13 cellular contexts compared by ENCODE assay signal in the genomic region with DNA sequence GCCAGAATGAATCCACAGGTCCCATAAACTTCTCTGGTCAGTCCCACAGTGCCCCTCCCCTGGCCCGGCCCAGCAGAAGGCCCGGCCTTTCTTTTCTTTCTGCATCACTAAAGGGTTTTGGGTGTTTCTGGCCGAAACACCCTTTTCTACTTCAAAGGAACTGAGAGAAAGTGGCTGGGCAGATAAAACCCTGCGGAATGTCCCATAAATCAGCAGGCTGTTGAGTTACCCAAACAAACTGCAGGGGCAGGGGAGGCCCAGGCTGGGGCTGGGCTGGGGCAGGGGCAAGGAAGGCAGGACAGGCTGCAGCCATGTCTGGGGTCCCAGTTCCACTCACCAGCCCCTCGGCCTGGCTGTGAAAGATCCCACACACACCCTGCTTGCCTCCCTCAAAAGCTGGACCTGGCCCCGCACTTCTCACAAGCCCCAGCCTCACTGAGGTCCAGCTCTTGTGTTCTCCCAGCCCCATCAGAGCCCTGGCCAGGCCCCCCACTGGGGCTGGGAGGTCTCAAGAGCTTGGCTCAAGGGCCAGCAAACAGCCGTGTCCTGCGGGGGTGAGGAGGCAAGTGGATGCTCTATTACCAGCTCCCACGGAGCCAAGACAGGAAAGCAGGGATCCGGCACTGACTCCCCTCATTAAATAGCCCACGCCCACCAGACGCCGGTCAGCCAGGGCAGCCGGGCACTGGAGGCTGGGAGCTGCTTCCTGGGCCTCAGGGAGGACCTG. TPM values are rescaled to one million over a fixed set of nuclear protein-coding genes. Genes with fewer than 3 reads are reported as not detected.
DNase-seq lines count a peak whose midpoint lies in the region; ATAC-seq, FAIRE-seq and TF ChIP-seq lines count a peak whose summit lies in the region.
"Had no signal": no experiment of that assay in that cellular context is flagged by ENCODE, and none has a peak within 500 bp of the region (broad histone marks: within the 10 kb centered on the region; RNA-seq: fewer than 3 reads in every experiment).

No MANE protein-coding gene starts in this region.

- H3K27me3 Mint-ChIP-seq in endodermal cell (ENCODE audit: insufficient read depth) (no peaks in the 10 kb centered on the region), osteocyte (ENCODE audit: unreplicated experiment) (no peaks in the 10 kb centered on the region)
- H3K27me3 Mint-ChIP-seq: activated CD4-positive, alpha-beta T cell treated with anti-CD3 and anti-CD28 coated beads for 36 hours had no signal

- H3K4me1 Mint-ChIP-seq in endodermal cell: peaks cover 34% of the 10 kb centered on the region
- peaks cover 32% of the 10 kb centered on the region for H3K4me1 Mint-ChIP-seq in osteocyte (ENCODE audit: unreplicated experiment)

- H3K27me3 ChIP-seq in endodermal cell (ENCODE audit: control insufficient read depth, insufficient read depth, low read length, poor library complexity, severe bottlenecking) (no peaks in the 10 kb centered on the region), mesendoderm (ENCODE audit: insufficient read depth, low read length, poor library complexity) (no peaks in the 10 kb centered on the region)
- H3K27me3 ChIP-seq: dorsolateral prefrontal cortex had no signal

- ATAC-seq in Right ventricle myocardium inferior: no peak
- ATAC-seq: activated CD4-positive, alpha-beta T cell treated with anti-CD3 and anti-CD28 coated beads for 36 hours had no signal

- H3K36me3 Mint-ChIP-seq in endodermal cell (ENCODE audit: low read depth): peaks cover 5% of the 10 kb centered on the region
- H3K36me3 Mint-ChIP-seq in osteocyte (ENCODE audit: unreplicated experiment): no peaks in the 10 kb centered on the region

- H3K4me2 ChIP-seq in mesendoderm (ENCODE audit: low read length): no peak overlapping the region

- TF ChIP-seq CTCF in endodermal cell (conservative IDR thresholded peaks at IDR 0.05) (no peak), osteocyte (IDR thresholded peaks at IDR 0.05) (no peak)

- H3K36me3 ChIP-seq in endodermal cell (ENCODE audit: control insufficient read depth, insufficient read depth, low read length) (no peaks in the 10 kb centered on the region), mesendoderm (ENCODE audit: control insufficient read depth, insufficient read depth, low read length) (no peaks in the 10 kb centered on the region)

- peak overlapping the region; percentile 57 for H3K27ac ChIP-seq in endodermal cell (ENCODE audit: low read depth, low read length)
- H3K27ac ChIP-seq in mesendoderm (ENCODE audit: low read depth, low read length): peak overlapping the region; percentile 44

- no peak overlapping the region for H4K8ac ChIP-seq in mesendoderm (ENCODE audit: low read depth, low read length)

- no peak overlapping the region for H2AK5ac ChIP-seq in mesendoderm (ENCODE audit: low read length)

- FAIRE-seq in RCC 7860 (lab: Jason Lieb, UNC): no peak

- no peak overlapping the region for H2BK120ac ChIP-seq in mesendoderm (ENCODE audit: low read depth, low read length)

- no peak overlapping the region for H3K4ac ChIP-seq in mesendoderm (ENCODE audit: low read depth, low read length)

- no peaks in the 10 kb centered on the region for H3K79me2 ChIP-seq in mesendoderm (ENCODE audit: control insufficient read depth, insufficient read depth, low read length)

- WGBS in endodermal cell (ENCODE audit: insufficient coverage in 1 of 2, insufficient read length in 1 of 2), 2 experiments: 26 to 43% methylated on average over 6 to 14 of the region's 14 CpGs
- no CpG with 5 or more reads among the region's 14 CpGs for WGBS in mesendoderm (ENCODE audit: extremely low coverage, insufficient coverage, low lambda C conversion rate)

- H3K9me3 Mint-ChIP-seq in endodermal cell: no peaks in the 10 kb centered on the region
- no peaks in the 10 kb centered on the region for H3K9me3 Mint-ChIP-seq in osteocyte (ENCODE audit: unreplicated experiment)

- peak overlapping the region; percentile 34 for H3K56ac ChIP-seq in mesendoderm (ENCODE audit: low read length)

- no peak overlapping the region for H3K18ac ChIP-seq in mesendoderm (ENCODE audit: low read length)

- H4K5ac ChIP-seq in mesendoderm (ENCODE audit: low read length): no peak overlapping the region

- intact Hi-C loops in Right ventricle myocardium inferior (cut with DNase I): loop anchor here (5.0 kb wide), 1 partner anchor 39 kb away; no protein-coding TSS in a partner anchor
- intact Hi-C loops in cardiac septum (cut with DNase I): no loop called here

- H3K23ac ChIP-seq in mesendoderm (ENCODE audit: low read length): peak overlapping the region; percentile 24

- H3K4me1 ChIP-seq in endodermal cell (ENCODE audit: control insufficient read depth, insufficient read depth, low read length) (peaks cover 27% of the 10 kb centered on the region), mesendoderm (ENCODE audit: control insufficient read depth, low read depth, low read length) (peaks cover 9% of the 10 kb centered on the region)

- no peaks in the 10 kb centered on the region for H3K79me1 ChIP-seq in mesendoderm (ENCODE audit: low read length)

- no peak overlapping the region for H2BK15ac ChIP-seq in mesendoderm (replicated peaks; ENCODE audit: low read depth)

- H3K9ac ChIP-seq in endodermal cell (ENCODE audit: extremely low read depth, low read length, poor library complexity, severe bottlenecking) (no peak overlapping the region), mesendoderm (ENCODE audit: low read length) (no peak overlapping the region)

- H3K4me3 Mint-ChIP-seq in endodermal cell (peak overlapping the region; percentile 26), osteocyte (ENCODE audit: unreplicated experiment) (no peak overlapping the region)
- H3K4me3 Mint-ChIP-seq: activated CD4-positive, alpha-beta T cell treated with anti-CD3 and anti-CD28 coated beads for 36 hours had no signal

- H3K4me3 ChIP-seq in endodermal cell (ENCODE audit: low read length) (no peak overlapping the region), mesendoderm (ENCODE audit: low read length) (no peak overlapping the region)
- H3K4me3 ChIP-seq: dorsolateral prefrontal cortex had no signal

- H3K27ac Mint-ChIP-seq in endodermal cell (peak overlapping the region; percentile 55), osteocyte (ENCODE audit: unreplicated experiment) (no peak overlapping the region)
- H3K27ac Mint-ChIP-seq: activated CD4-positive, alpha-beta T cell treated with anti-CD3 and anti-CD28 coated beads for 36 hours had no signal

- peak; percentile 50 for DNase-seq in Right ventricle myocardium inferior (ENCODE audit: missing footprints)
- no peak for DNase-seq in cardiac septum (ENCODE audit: low spot score)
- DNase-seq in endodermal cell: peak; percentile 88
- DNase-seq in mesendoderm: peak; percentile 65
- DNase-seq in osteocyte (ENCODE audit: extremely low spot score, unreplicated experiment): no peak
- no peak for DNase-seq in RCC 7860 (ENCODE audit: low spot score)
- DNase-seq in SHP77 treated with DMSO at 0.1 percent for 48 hours (lab: John Stamatoyannopoulos, UW): no peak
- no peak for DNase-seq in mesenteric fat pad (ENCODE audit: low spot score)
- DNase-seq: activated CD4-positive, alpha-beta T cell treated with anti-CD3 and anti-CD28 coated beads for 36 hours; activated effector memory CD4-positive, alpha-beta T cell treated with anti-CD3 and anti-CD28 coated beads, Interleukin-2, amount 50 U/mL, for 16 hours; dorsolateral prefrontal cortex; GDM1; stimulated activated CD4-positive, alpha-beta T cell treated with anti-CD3 and anti-CD28 coated beads, Interleukin-4, amount 100 ng/mL, for 1 hour had no signal

- no peaks in the 10 kb centered on the region for H3K9me3 ChIP-seq in endodermal cell (ENCODE audit: control insufficient read depth, low read length)

- H2BK5ac ChIP-seq in mesendoderm (ENCODE audit: low read length): no peak overlapping the region

RNA-seq across cellular contexts. Expression of a gene that starts 41.9 kb away (rescaled TPM):
- total RNA-seq in Right ventricle myocardium inferior (29.2 TPM), cardiac septum (31.2 TPM), endodermal cell (10 to 100 TPM; 71.5 to 77.1 TPM), osteocyte (55.8 and 57.4 TPM in 2 replicates), mesenteric fat pad (48.2 TPM)
- 62.9 TPM for polyA plus RNA-seq in endodermal cell (2013, experiment 1 of 2)
- polyA plus RNA-seq in endodermal cell (2013, experiment 2 of 2): 60.4 TPM
- 69.4 TPM for polyA plus RNA-seq in mesendoderm (2013, experiment 1 of 2)
- polyA plus RNA-seq in mesendoderm (2013, experiment 2 of 2): 69.2 TPM

RNA-seq across cellular contexts. Expression of a gene that starts 42.4 kb away (rescaled TPM):
- total RNA-seq in Right ventricle myocardium inferior (97.2 TPM), cardiac septum (135 TPM), endodermal cell (10 to 100 TPM; 57.8 to 68.1 TPM), osteocyte (49.1 and 49.8 TPM in 2 replicates), mesenteric fat pad (61.5 TPM)
- polyA plus RNA-seq in endodermal cell (2013, experiment 1 of 2): 41.3 TPM
- polyA plus RNA-seq in endodermal cell (2013, experiment 2 of 2): 38.5 TPM
- polyA plus RNA-seq in mesendoderm (2013, experiment 1 of 2): 50.4 TPM
- 51.1 TPM for polyA plus RNA-seq in mesendoderm (2013, experiment 2 of 2)

Comparison
In these comparisons a context has a peak if more than half of its experiments do, and no peak if none do; other contexts are left out.
1. DNase-seq: peak in Right ventricle myocardium inferior (single experiment), endodermal cell (single experiment) and mesendoderm (single experiment); none in cardiac septum (single experiment), osteocyte (single experiment), RCC 7860 (single experiment), SHP77 treated with DMSO at 0.1 percent for 48 hours (single experiment) and mesenteric fat pad (single experiment).